10 cellular contexts compared by ENCODE assay signal in genomic region chr3:30496496-30496966, GRCh38.
DNase-seq lines count a peak whose midpoint lies in the region; ATAC-seq and FAIRE-seq lines count a peak whose summit lies in the region.
"Had no signal": no experiment of that assay in that cellular context is flagged by ENCODE, and none has a peak within 500 bp of the region (broad histone marks: within the 10 kb centered on the region; RNA-seq: fewer than 3 reads in every experiment).

No MANE protein-coding gene starts in this region.

- peak; percentile 20 for DNase-seq in CMK (ENCODE audit: low read depth)
- DNase-seq in Right ventricle myocardium superior: peak; percentile 50
- DNase-seq in retina: peak; percentile 1
- no peak for DNase-seq in inferior parietal cortex (ENCODE audit: extremely low spot score)
- no peak for DNase-seq in activated CD4-positive, alpha-beta T cell treated with anti-CD3 and anti-CD28 coated beads for 48 hours
- DNase-seq: activated gamma-delta T cell, immature natural killer cell had no signal

- FAIRE-seq in TTC549 (lab: Jason Lieb, UNC): peak; percentile 23

- intact Hi-C loops in Right ventricle myocardium superior (cut with DNase I): no loop called here

- peak; percentile 58 for ATAC-seq in Right ventricle myocardium superior (ENCODE audit: poor library complexity)
- no peak for ATAC-seq in HG02840 (IDR thresholded peaks at IDR 0.05; ENCODE audit: low FRiP score, unreplicated experiment)
- no peak for ATAC-seq in HG03108 (IDR thresholded peaks at IDR 0.05; ENCODE audit: unreplicated experiment)

Comparison
In these comparisons a context has a peak if more than half of its experiments do, and no peak if none do; other contexts are left out.
1. DNase-seq: peak in CMK (single experiment), Right ventricle myocardium superior (single experiment) and retina (single experiment); none in inferior parietal cortex (single experiment) and activated CD4-positive, alpha-beta T cell treated with anti-CD3 and anti-CD28 coated beads for 48 hours (single experiment).